Comparison of ENCODE assay signal across 9 cellular contexts in the genomic region with DNA sequence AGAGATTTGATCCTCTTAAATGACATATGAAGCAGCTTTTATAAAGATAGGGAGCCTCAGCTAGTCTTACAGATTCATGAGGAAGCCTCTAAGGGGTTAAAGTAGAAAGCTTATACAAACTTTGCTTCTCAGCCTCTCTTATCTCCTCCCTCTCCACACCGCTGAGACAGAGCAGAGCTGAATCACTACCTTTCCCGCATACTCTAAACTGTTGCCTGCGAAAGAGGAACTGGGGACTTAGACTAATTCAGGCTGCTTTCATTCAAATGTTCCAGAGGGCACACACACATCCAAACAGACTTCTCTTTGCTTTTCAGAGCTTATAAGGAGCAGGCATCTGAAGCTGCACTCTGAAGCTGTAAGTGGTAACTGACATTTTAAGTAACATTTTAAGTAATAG. TPM values are rescaled to one million over a fixed set of nuclear protein-coding genes. Genes with fewer than 3 reads are reported as not detected.
DNase-seq lines count a peak whose midpoint lies in the region; ATAC-seq and TF ChIP-seq lines count a peak whose summit lies in the region.
"Had no signal": no experiment of that assay in that cellular context is flagged by ENCODE, and none has a peak within 500 bp of the region (broad histone marks: within the 10 kb centered on the region; RNA-seq: fewer than 3 reads in every experiment).

A gene (plus strand): TSS at position 169 of the 400 bp plus-strand sequence. CDS start 7,213 bp downstream, outside the sequence.

- no peak within 1 kb of the TSS for H3K27ac ChIP-seq in adrenal gland
- H3K27ac ChIP-seq in osteoblast (ENCODE audit: low read depth, low read length): no peak within 1 kb of the TSS
- H3K27ac ChIP-seq: thyroid gland had no signal

- intact Hi-C loops in adrenal gland (cut with DNase I): no loop called here
- intact Hi-C loops in left colon (cut with DNase I, micrococcal nuclease): no loop called here

- DNase-seq in H4 (ENCODE audit: low spot score) (peak; percentile 27), NCI-H524 (lab: John Stamatoyannopoulos, UW) (peak; percentile 26 to 52), iPS-NIHi11 (ENCODE audit: low spot score) (peak; percentile 9), adrenal gland (no peak), left colon (no peak), COLO829 (ENCODE audit: low spot score) (no peak), osteoblast (ENCODE audit: insufficient read length, low spot score, missing footprints) (no peak)
- DNase-seq: thyroid gland had no signal

- H3K9me3 ChIP-seq in adrenal gland (replicated peaks in 1 of 3) (no peaks in the 10 kb centered on the region), osteoblast (ENCODE audit: low read depth, low read length) (no peaks in the 10 kb centered on the region)
- H3K9me3 ChIP-seq: thyroid gland had no signal

- H2AFZ ChIP-seq in osteoblast (ENCODE audit: low read length): no peak within 1 kb of the TSS

- H3K4me1 ChIP-seq in adrenal gland (replicated peaks in 1 of 2) (no peaks in the 10 kb centered on the region), osteoblast (ENCODE audit: insufficient read depth, low read length) (no peaks in the 10 kb centered on the region)
- H3K4me1 ChIP-seq: thyroid gland had no signal

- TF ChIP-seq CTCF in adrenal gland (IDR thresholded peaks at IDR 0.05) (no peak), osteoblast (IDR thresholded peaks at IDR 0.05; ENCODE audit: extremely low read depth, low read depth, low read length) (no peak)

- H3K4me3 ChIP-seq in adrenal gland: no peak within 1 kb of the TSS
- H3K4me3 ChIP-seq in osteoblast (ENCODE audit: insufficient read depth, low read length): no peak within 1 kb of the TSS
- H3K4me3 ChIP-seq: thyroid gland had no signal

- no peak within 1 kb of the TSS for H3K4me2 ChIP-seq in osteoblast (ENCODE audit: insufficient read depth, low read length)

- ATAC-seq in GM18511 (IDR thresholded peaks at IDR 0.05; ENCODE audit: unreplicated experiment) (peak; percentile 74), left colon (no peak)

- WGBS in adrenal gland, 4 donors: 0 to 8% (median 1%) methylated on average over 3 of the region's 3 CpGs

- H3K27me3 ChIP-seq in adrenal gland (peaks cover 17% of the 10 kb centered on the region), osteoblast (ENCODE audit: insufficient read depth, low read length) (peaks cover 5% of the 10 kb centered on the region)
- H3K27me3 ChIP-seq: thyroid gland had no signal

- H3K79me2 ChIP-seq in osteoblast (ENCODE audit: insufficient read depth, low read length): no peaks in the 10 kb centered on the region

- no peak for TF ChIP-seq POLR2A in adrenal gland (IDR thresholded peaks at IDR 0.05)

- no peaks in the 10 kb centered on the region for H4K20me1 ChIP-seq in osteoblast (ENCODE audit: insufficient read depth, low read length)

- H3K36me3 ChIP-seq in adrenal gland (replicated peaks in 1 of 2) (no peaks in the 10 kb centered on the region), osteoblast (ENCODE audit: insufficient read depth, low read length) (no peaks in the 10 kb centered on the region)
- H3K36me3 ChIP-seq: thyroid gland had no signal

RNA-seq across cellular contexts. Expression of the gene that starts here (rescaled TPM):
- 0.74 and 1.5 TPM in 2 replicates for total RNA-seq in H4 (2014; rRNA removed; shearing (Covaris generic))
- total RNA-seq in adrenal gland (under 1 TPM in 3 of 8 donors, not detected in 5; 0.07 to 0.14 (median 0.08) TPM), left colon (under 1 TPM in 1 of 2 donors, not detected in 1; 0.20 TPM), osteoblast (under 0.01 TPM in 1 of 2 replicates, not detected in the other)
- polyA plus RNA-seq in adrenal gland: under 1 TPM; 0.03 to 0.24 (median 0.11) TPM
- total RNA-seq: thyroid gland had no signal

Comparison
In these comparisons a context has a peak if more than half of its experiments do, and no peak if none do; other contexts are left out.
1. DNase-seq: peak in H4 (single experiment), NCI-H524 (2 of 2) and iPS-NIHi11 (single experiment); none in adrenal gland (0 of 7), left colon (0 of 2), COLO829 (single experiment) and osteoblast (single experiment).